In the genomic region with DNA sequence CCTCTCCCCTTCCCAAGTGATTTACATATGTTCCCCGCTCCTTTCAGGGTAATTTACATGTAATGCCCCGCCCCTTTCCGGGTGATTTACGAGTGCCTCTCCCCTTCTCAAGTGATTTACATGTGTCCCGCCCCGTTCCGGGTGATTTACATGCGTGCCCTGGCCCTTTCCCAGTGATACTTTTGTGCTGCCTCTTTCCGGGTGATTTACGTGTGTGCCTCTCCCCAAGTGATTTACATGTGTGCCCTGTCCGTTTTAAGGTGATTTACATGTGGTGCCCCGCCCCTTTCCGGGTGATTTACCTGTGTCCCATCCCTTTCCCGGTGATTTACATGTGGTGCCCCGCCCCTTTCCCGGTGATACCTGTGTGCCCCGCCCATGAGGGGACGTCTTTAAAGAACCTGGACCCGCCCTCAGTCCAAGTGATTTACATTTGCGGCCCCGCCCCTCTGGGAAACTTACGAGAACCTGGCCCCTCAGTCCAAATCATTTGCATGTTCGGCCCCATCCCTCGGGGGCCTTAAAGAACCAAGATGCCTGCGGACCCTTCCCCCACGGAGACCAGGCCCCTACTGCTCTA, we compare ENCODE assay signal across 8 cellular contexts. TPM values are rescaled to one million over a fixed set of nuclear protein-coding genes. Genes with fewer than 3 reads are reported as not detected.
DNase-seq lines count a peak whose midpoint lies in the region; ATAC-seq and TF ChIP-seq lines count a peak whose summit lies in the region.

No MANE protein-coding gene starts in this region.

- H3K4me3 Mint-ChIP-seq in WTC11, result peak overlapping the region; percentile 78

- DNase-seq in NK-92 treated with Interleukin-12 subunit alpha and Interleukin-12 subunit beta, amount 100 ng/mL, for 24 hours (lab: John Stamatoyannopoulos, UW), result peak; percentile 97
- DNase-seq in NK-92 (lab: John Stamatoyannopoulos, UW; ENCODE audit: unreplicated experiment), result no peak
- peak; percentile 87 for DNase-seq in NCI-H2171 (lab: John Stamatoyannopoulos, UW)
- DNase-seq in WTC11 (ENCODE audit: low spot score), result peak; percentile 98
- DNase-seq in cardiac fibroblast (ENCODE audit: low read depth in 2 of 2), result peak; percentile 83 to 87
- peak; percentile 85 for DNase-seq in iris pigment epithelial cell (ENCODE audit: low read depth)
- DNase-seq in stimulated activated CD4-positive, alpha-beta T cell treated with anti-CD3 and anti-CD28 coated beads, Interleukin-15, amount 100 ng/mL, for 24 hours, result peak; percentile 93

- TF ChIP-seq CTCF in WTC11 (IDR thresholded peaks at IDR 0.05) (no peak), cardiac fibroblast (IDR thresholded peaks at IDR 0.05; ENCODE audit: low read depth, low read length) (no peak)

- H3K9me3 Mint-ChIP-seq in WTC11, result no peaks in the 10 kb centered on the region

- peaks cover 7% of the 10 kb centered on the region for H3K4me1 Mint-ChIP-seq in WTC11

- H3K27me3 Mint-ChIP-seq in WTC11 (ENCODE audit: low read depth), result peaks cover 31% of the 10 kb centered on the region

- H3K4me3 ChIP-seq in cardiac fibroblast (replicated peaks in 1 of 2; ENCODE audit: low read depth in 2 of 2, low read length in 2 of 2), result peak overlapping the region; percentile 49 to 61

- POLR2A ChIA-PET in WTC11 (lab: Charles Lee), result interaction anchor here (0.6 to 1.0 kb wide), 6 partner anchors 9 to 841 kb away, joined by 3 to 13 read pairs (median 5); a partner anchor contains a TSS

- ATAC-seq in HG03045 (IDR thresholded peaks at IDR 0.05; ENCODE audit: unreplicated experiment), result peak; percentile 40
- peak; percentile 64 for ATAC-seq in WTC11

- peaks cover 10% of the 10 kb centered on the region for H3K36me3 Mint-ChIP-seq in WTC11

- CTCF ChIA-PET in WTC11 (lab: Charles Lee), result interaction anchor here (1.0 to 2.6 kb wide), 8 partner anchors 16 to 624 kb away, joined by 3 to 27 read pairs (median 4); a partner anchor contains a TSS

- H3K27ac Mint-ChIP-seq in WTC11, result peak overlapping the region; percentile 99

TF ChIP-seq in WTC11, 78 proteins besides CTCF, POLR2A, EP300 and RAD21:
- TF ChIP-seq, protein P1, sequence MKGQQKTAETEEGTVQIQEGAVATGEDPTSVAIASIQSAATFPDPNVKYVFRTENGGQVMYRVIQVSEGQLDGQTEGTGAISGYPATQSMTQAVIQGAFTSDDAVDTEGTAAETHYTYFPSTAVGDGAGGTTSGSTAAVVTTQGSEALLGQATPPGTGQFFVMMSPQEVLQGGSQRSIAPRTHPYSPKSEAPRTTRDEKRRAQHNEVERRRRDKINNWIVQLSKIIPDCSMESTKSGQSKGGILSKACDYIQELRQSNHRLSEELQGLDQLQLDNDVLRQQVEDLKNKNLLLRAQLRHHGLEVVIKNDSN (CRISPR knock-in tag; IDR thresholded peaks at IDR 0.05), result no peak
- TF ChIP-seq, protein P2, sequence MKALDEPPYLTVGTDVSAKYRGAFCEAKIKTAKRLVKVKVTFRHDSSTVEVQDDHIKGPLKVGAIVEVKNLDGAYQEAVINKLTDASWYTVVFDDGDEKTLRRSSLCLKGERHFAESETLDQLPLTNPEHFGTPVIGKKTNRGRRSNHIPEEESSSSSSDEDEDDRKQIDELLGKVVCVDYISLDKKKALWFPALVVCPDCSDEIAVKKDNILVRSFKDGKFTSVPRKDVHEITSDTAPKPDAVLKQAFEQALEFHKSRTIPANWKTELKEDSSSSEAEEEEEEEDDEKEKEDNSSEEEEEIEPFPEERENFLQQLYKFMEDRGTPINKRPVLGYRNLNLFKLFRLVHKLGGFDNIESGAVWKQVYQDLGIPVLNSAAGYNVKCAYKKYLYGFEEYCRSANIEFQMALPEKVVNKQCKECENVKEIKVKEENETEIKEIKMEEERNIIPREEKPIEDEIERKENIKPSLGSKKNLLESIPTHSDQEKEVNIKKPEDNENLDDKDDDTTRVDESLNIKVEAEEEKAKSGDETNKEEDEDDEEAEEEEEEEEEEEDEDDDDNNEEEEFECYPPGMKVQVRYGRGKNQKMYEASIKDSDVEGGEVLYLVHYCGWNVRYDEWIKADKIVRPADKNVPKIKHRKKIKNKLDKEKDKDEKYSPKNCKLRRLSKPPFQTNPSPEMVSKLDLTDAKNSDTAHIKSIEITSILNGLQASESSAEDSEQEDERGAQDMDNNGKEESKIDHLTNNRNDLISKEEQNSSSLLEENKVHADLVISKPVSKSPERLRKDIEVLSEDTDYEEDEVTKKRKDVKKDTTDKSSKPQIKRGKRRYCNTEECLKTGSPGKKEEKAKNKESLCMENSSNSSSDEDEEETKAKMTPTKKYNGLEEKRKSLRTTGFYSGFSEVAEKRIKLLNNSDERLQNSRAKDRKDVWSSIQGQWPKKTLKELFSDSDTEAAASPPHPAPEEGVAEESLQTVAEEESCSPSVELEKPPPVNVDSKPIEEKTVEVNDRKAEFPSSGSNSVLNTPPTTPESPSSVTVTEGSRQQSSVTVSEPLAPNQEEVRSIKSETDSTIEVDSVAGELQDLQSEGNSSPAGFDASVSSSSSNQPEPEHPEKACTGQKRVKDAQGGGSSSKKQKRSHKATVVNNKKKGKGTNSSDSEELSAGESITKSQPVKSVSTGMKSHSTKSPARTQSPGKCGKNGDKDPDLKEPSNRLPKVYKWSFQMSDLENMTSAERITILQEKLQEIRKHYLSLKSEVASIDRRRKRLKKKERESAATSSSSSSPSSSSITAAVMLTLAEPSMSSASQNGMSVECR (CRISPR knock-in tag; IDR thresholded peaks at IDR 0.05; ENCODE audit: borderline replicate concordance), result no peak
- TF ChIP-seq, protein P3, sequence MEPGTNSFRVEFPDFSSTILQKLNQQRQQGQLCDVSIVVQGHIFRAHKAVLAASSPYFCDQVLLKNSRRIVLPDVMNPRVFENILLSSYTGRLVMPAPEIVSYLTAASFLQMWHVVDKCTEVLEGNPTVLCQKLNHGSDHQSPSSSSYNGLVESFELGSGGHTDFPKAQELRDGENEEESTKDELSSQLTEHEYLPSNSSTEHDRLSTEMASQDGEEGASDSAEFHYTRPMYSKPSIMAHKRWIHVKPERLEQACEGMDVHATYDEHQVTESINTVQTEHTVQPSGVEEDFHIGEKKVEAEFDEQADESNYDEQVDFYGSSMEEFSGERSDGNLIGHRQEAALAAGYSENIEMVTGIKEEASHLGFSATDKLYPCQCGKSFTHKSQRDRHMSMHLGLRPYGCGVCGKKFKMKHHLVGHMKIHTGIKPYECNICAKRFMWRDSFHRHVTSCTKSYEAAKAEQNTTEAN (CRISPR knock-in tag; IDR thresholded peaks at IDR 0.05), result 0 out of 2 replicates have a peak, but pooled peaks have one; percentile 25
- TF ChIP-seq MXD4 (CRISPR knock-in tag; IDR thresholded peaks at IDR 0.05; ENCODE audit: borderline replicate concordance), result no peak
TF ChIP-seq in WTC11: peak in this region for 1.

RNA-seq across cellular contexts. Expression of a gene that starts 0.6 kb away (rescaled TPM):
- 6.1 to 7.5 TPM (median 6.9 TPM) in 3 replicates for total RNA-seq in WTC11 (2021)

RNA-seq across cellular contexts. Expression of a gene that starts 9.0 kb away (rescaled TPM):
- 11.5 to 19.8 TPM (median 18.3 TPM) in 3 replicates for total RNA-seq in WTC11 (2021)

RNA-seq across cellular contexts. Expression of a gene that starts 15.1 kb away (rescaled TPM):
- total RNA-seq in WTC11 (2021), result 175 to 187 TPM (median 187 TPM) in 3 replicates

RNA-seq across cellular contexts. Expression of a gene that starts 38.5 kb away (rescaled TPM):
- total RNA-seq in WTC11 (2021), result not detected in 3 replicates

RNA-seq across cellular contexts. Expression of a gene that starts 48.9 kb away (rescaled TPM):
- total RNA-seq in WTC11 (2021), result 35.9 to 38.2 TPM (median 37.1 TPM) in 3 replicates
